Comparison of ENCODE assay signal across 13 cellular contexts in genomic region chrX:39633293-39633692, GRCh38.
DNase-seq lines count a peak whose midpoint lies in the region; TF ChIP-seq lines count a peak whose summit lies in the region.
"Had no signal": no experiment of that assay in that cellular context is flagged by ENCODE, and none has a peak within 500 bp of the region (broad histone marks: within the 10 kb centered on the region; RNA-seq: fewer than 3 reads in every experiment).

No MANE protein-coding gene starts in this region.

- in situ Hi-C loops in KBM-7 (cut with MboI; ENCODE audit: low pct_unique_long_range_greater_than_20kb, low sequenced_read_pairs): no loop called here

- no peak overlapping the region for H3K27ac ChIP-seq in SJCRH30
- H3K27ac ChIP-seq in effector memory CD4-positive, alpha-beta T cell (ENCODE audit: insufficient read depth, low read length, poor library complexity, severe bottlenecking): no peak overlapping the region
- H3K27ac ChIP-seq: psoas muscle had no signal

- no peaks in the 10 kb centered on the region for H3K36me3 ChIP-seq in SJCRH30
- H3K36me3 ChIP-seq in effector memory CD4-positive, alpha-beta T cell (ENCODE audit: control insufficient read depth, insufficient read depth, low read length): no peaks in the 10 kb centered on the region

- TF ChIP-seq CTCF in AG10803 (conservative IDR thresholded peaks at IDR 0.05; ENCODE audit: low read length) (no peak), choroid plexus epithelial cell (conservative IDR thresholded peaks at IDR 0.05; ENCODE audit: low read depth, low read length) (no peak)

- peaks cover 11% of the 10 kb centered on the region; the same call in 1 of the 2 replicates for H3K4me1 ChIP-seq in SJCRH30
- no peaks in the 10 kb centered on the region for H3K4me1 ChIP-seq in effector memory CD4-positive, alpha-beta T cell (ENCODE audit: control insufficient read depth, insufficient read depth, low read length, poor library complexity, severe bottlenecking)
- H3K4me1 ChIP-seq: psoas muscle had no signal

- H3K27me3 ChIP-seq in SJCRH30: no peaks in the 10 kb centered on the region
- H3K27me3 ChIP-seq in effector memory CD4-positive, alpha-beta T cell (replicated peaks; ENCODE audit: control insufficient read depth, insufficient read depth, low read length, poor library complexity, severe bottlenecking): no peaks in the 10 kb centered on the region

- no peaks in the 10 kb centered on the region for H3K9me3 ChIP-seq in SJCRH30 (replicated peaks)
- H3K9me3 ChIP-seq in effector memory CD4-positive, alpha-beta T cell (ENCODE audit: control insufficient read depth, low read length): no peaks in the 10 kb centered on the region
- H3K9me3 ChIP-seq: psoas muscle had no signal

- DNase-seq in AG10803 (ENCODE audit: low read depth): peak; percentile 78
- peak; percentile 87 for DNase-seq in KBM-7
- peak; percentile 61 to 72 for DNase-seq in SJCRH30
- DNase-seq in choroid plexus epithelial cell (ENCODE audit: low read depth): peak; percentile 21
- DNase-seq in superior temporal gyrus (ENCODE audit: extremely low spot score): no peak
- DNase-seq in RKO (ENCODE audit: low spot score): no peak
- no peak for DNase-seq in dedifferentiated amniotic fluid mesenchymal stem cell (ENCODE audit: extremely low spot score)
- no peak for DNase-seq in effector memory CD4-positive, alpha-beta T cell
- DNase-seq: activated CD8-positive, alpha-beta T cell treated with anti-CD3 and anti-CD28 coated beads for 36 hours; activated gamma-delta T cell; H7; NCI-H1930; psoas muscle had no signal

- H3K4me3 ChIP-seq in AG10803 (ENCODE audit: low read length): no peak overlapping the region
- H3K4me3 ChIP-seq in SJCRH30: no peak overlapping the region
- no peak overlapping the region for H3K4me3 ChIP-seq in choroid plexus epithelial cell (ENCODE audit: low read depth, low read length)
- H3K4me3 ChIP-seq in effector memory CD4-positive, alpha-beta T cell (ENCODE audit: insufficient read depth, low read depth, low read length, poor library complexity, severe bottlenecking): no peak overlapping the region
- H3K4me3 ChIP-seq: psoas muscle had no signal

Comparison
In these comparisons a context has a peak if more than half of its experiments do, and no peak if none do; other contexts are left out.
1. DNase-seq: peak in AG10803 (single experiment), KBM-7 (single experiment), SJCRH30 (2 of 2) and choroid plexus epithelial cell (single experiment); none in superior temporal gyrus (single experiment), RKO (single experiment), dedifferentiated amniotic fluid mesenchymal stem cell (single experiment) and effector memory CD4-positive, alpha-beta T cell (0 of 3).